18 cellular contexts compared by ENCODE assay signal in genomic region chr11:96967616-96968015, GRCh38.
A peak's percentile ranks its signal among the peaks of the same experiment; 100 is the strongest.
DNase-seq lines count a peak whose midpoint lies in the region; ATAC-seq and TF ChIP-seq lines count a peak whose summit lies in the region.
"Had no signal": no experiment of that assay in that cellular context is flagged by ENCODE, and none has a peak within 500 bp of the region (broad histone marks: within the 10 kb centered on the region; RNA-seq: fewer than 3 reads in every experiment).

No MANE protein-coding gene starts in this region.

- no peaks in the 10 kb centered on the region for H3K36me3 Mint-ChIP-seq in activated CD4-positive, alpha-beta T cell treated with anti-CD3 and anti-CD28 coated beads, Interleukin-2, amount 10 ng/mL, durations not matched to agents 24 days and 14 days (ENCODE audit: low read depth)
- H3K36me3 Mint-ChIP-seq: CD8-positive, alpha-beta T cell; IgD-negative memory B cell had no signal

- no peaks in the 10 kb centered on the region for H3K4me1 Mint-ChIP-seq in activated CD4-positive, alpha-beta T cell treated with anti-CD3 and anti-CD28 coated beads, Interleukin-2, amount 10 ng/mL, durations not matched to agents 24 days and 14 days
- H3K4me1 Mint-ChIP-seq: B cell, IgD-negative memory B cell had no signal

- H3K36me3 ChIP-seq in SJSA1 (no peaks in the 10 kb centered on the region), breast epithelium (no peaks in the 10 kb centered on the region)
- H3K36me3 ChIP-seq: BLaER1 treated with 17β-estradiol and CSF1 and Interleukin-3, amounts not matched to agents 10 nM and 100 nM had no signal

- DNase-seq in H4 (ENCODE audit: low spot score) = peak; percentile 55
- peak in 1 of 2 experiments; percentile 49 for DNase-seq in SJSA1 (ENCODE audit: low read depth in 1 of 2, low spot score in 2 of 2)
- peak; percentile 1 to 7 for DNase-seq in cardiac fibroblast (ENCODE audit: low read depth in 2 of 2)
- DNase-seq in myocyte (ENCODE audit: low read depth) = peak; percentile 37
- no peak for DNase-seq in breast epithelium (ENCODE audit: low spot score in 2 of 2)
- DNase-seq in activated CD4-positive, alpha-beta T cell treated with anti-CD3 and anti-CD28 coated beads, Interleukin-2, amount 10 ng/mL, durations not matched to agents 24 days and 14 days = no peak
- no peak for DNase-seq in SKM-1 treated with dmso at 0.1 percent for 144 hours (lab: John Stamatoyannopoulos, UW; ENCODE audit: unreplicated experiment)
- DNase-seq: Calu3; CD8-positive, alpha-beta T cell; DMS79 treated with DMSO at 0.1 percent for 48 hours; GM23248; HFFc6 had no signal

- TF ChIP-seq POLR2A in breast epithelium (IDR thresholded peaks at IDR 0.05) = no peak

- no peaks in the 10 kb centered on the region for H3K27me3 Mint-ChIP-seq in activated CD4-positive, alpha-beta T cell treated with anti-CD3 and anti-CD28 coated beads, Interleukin-2, amount 10 ng/mL, durations not matched to agents 24 days and 14 days
- H3K27me3 Mint-ChIP-seq: B cell, IgD-negative memory B cell had no signal

- intact Hi-C loops in breast epithelium (cut with DNase I; ENCODE audit: low total_unique reads) = no loop called here
- intact Hi-C loops in activated CD4-positive, alpha-beta T cell treated with anti-CD3 and anti-CD28 coated beads, Interleukin-2, amount 10 ng/mL, durations not matched to agents 24 days and 14 days (cut with micrococcal nuclease) = no loop called here

- no peak for TF ChIP-seq CTCF in cardiac fibroblast (IDR thresholded peaks at IDR 0.05; ENCODE audit: low read depth, low read length)
- no peak for TF ChIP-seq CTCF in breast epithelium (IDR thresholded peaks at IDR 0.05)

- H3K4me3 ChIP-seq in SJSA1 (no peak overlapping the region), cardiac fibroblast (replicated peaks in 1 of 2; ENCODE audit: low read depth in 2 of 2, low read length in 2 of 2) (no peak overlapping the region), breast epithelium (no peak overlapping the region)
- H3K4me3 ChIP-seq: BLaER1 treated with 17β-estradiol and CSF1 and Interleukin-3, amounts not matched to agents 10 nM and 100 nM; GM23248 had no signal

- H3K4me3 Mint-ChIP-seq in activated CD4-positive, alpha-beta T cell treated with anti-CD3 and anti-CD28 coated beads, Interleukin-2, amount 10 ng/mL, durations not matched to agents 24 days and 14 days = no peak overlapping the region
- H3K4me3 Mint-ChIP-seq: B cell; CD8-positive, alpha-beta T cell; HFFc6; IgD-negative memory B cell had no signal

- H3K27me3 ChIP-seq in SJSA1 (replicated peaks) = no peaks in the 10 kb centered on the region
- no peaks in the 10 kb centered on the region for H3K27me3 ChIP-seq in breast epithelium
- H3K27me3 ChIP-seq: BLaER1 treated with 17β-estradiol and CSF1 and Interleukin-3, amounts not matched to agents 10 nM and 100 nM had no signal

- no peaks in the 10 kb centered on the region for H3K9me3 Mint-ChIP-seq in activated CD4-positive, alpha-beta T cell treated with anti-CD3 and anti-CD28 coated beads, Interleukin-2, amount 10 ng/mL, durations not matched to agents 24 days and 14 days

- H3K27ac ChIP-seq in SJSA1 = peak overlapping the region; percentile 70
- no peak overlapping the region for H3K27ac ChIP-seq in breast epithelium
- H3K27ac ChIP-seq: BLaER1 treated with 17β-estradiol and CSF1 and Interleukin-3, amounts not matched to agents 10 nM and 100 nM; GM23248 had no signal

- ATAC-seq in HG02970 (IDR thresholded peaks at IDR 0.05; ENCODE audit: low FRiP score, unreplicated experiment) = no peak
- ATAC-seq: CD8-positive, alpha-beta T cell; HCT116; HepG2 had no signal

- peaks cover 23% of the 10 kb centered on the region for H3K4me1 ChIP-seq in SJSA1 (replicated peaks)
- no peaks in the 10 kb centered on the region for H3K4me1 ChIP-seq in breast epithelium

- no peak overlapping the region for H3K27ac Mint-ChIP-seq in activated CD4-positive, alpha-beta T cell treated with anti-CD3 and anti-CD28 coated beads, Interleukin-2, amount 10 ng/mL, durations not matched to agents 24 days and 14 days
- H3K27ac Mint-ChIP-seq: B cell; CD8-positive, alpha-beta T cell; HFFc6; IgD-negative memory B cell had no signal

- H3K9me3 ChIP-seq in SJSA1 (replicated peaks) (no peaks in the 10 kb centered on the region), breast epithelium (no peaks in the 10 kb centered on the region)
- H3K9me3 ChIP-seq: BLaER1 treated with 17β-estradiol and CSF1 and Interleukin-3, amounts not matched to agents 10 nM and 100 nM had no signal

Comparison
In these comparisons a context has a peak if more than half of its experiments do, and no peak if none do; other contexts are left out.
1. DNase-seq: peak in H4 (single experiment), cardiac fibroblast (2 of 2) and myocyte (single experiment); none in breast epithelium (0 of 2), activated CD4-positive, alpha-beta T cell treated with anti-CD3 and anti-CD28 coated beads, Interleukin-2, amount 10 ng/mL, durations not matched to agents 24 days and 14 days (single experiment) and SKM-1 treated with dmso at 0.1 percent for 144 hours (single experiment).